Comparison of ENCODE assay signal across 12 cellular contexts in the genomic region with DNA sequence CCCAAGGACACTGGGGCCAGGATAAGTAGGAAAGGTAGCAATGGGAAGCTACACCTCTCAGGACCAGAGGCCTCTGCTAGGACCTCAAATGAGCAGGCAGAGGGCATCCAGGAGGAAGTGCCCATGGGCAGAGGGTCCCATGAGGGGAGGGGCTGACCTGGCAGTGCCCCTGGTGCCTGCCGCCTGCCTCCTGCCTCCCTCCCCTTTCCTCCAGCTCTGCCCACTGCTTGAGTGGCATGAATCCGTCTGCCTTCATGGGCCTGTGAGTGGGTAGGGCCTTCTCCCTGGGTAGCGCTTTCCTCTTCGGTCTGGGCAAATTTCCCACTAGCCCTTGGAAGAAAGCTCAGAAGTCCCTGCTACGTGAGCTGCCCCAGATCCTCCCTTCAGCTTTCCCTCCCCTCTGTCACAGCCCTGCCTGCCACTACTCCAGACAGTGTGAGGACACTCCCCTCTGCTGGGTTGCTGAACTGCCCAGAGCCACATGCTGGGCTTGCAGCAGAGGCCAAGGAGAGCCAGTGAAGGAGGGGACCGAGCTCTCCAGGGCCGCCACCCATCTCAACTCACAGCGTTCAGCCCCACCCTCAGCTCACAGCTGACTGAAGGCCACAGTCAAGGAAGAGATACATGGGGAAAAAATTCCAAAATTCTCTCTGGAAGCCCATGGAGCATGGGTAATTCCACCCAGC.
DNase-seq lines count a peak whose midpoint lies in the region; ATAC-seq, FAIRE-seq and TF ChIP-seq lines count a peak whose summit lies in the region.
"Had no signal": no experiment of that assay in that cellular context is flagged by ENCODE, and none has a peak within 500 bp of the region (broad histone marks: within the 10 kb centered on the region; RNA-seq: fewer than 3 reads in every experiment).

No MANE protein-coding gene starts in this region.

- H3K27me3 Mint-ChIP-seq in activated T-cell treated with anti-CD3 and anti-CD28 coated beads, Interleukin-2, amount 50 U/mL, for 24 hours: no peaks in the 10 kb centered on the region
- H3K27me3 Mint-ChIP-seq: activated naive CD4-positive, alpha-beta T cell treated with anti-CD3 and anti-CD28 coated beads, Interleukin-2, amount 50 U/mL, for 24 hours; B cell had no signal

- H3K9me3 Mint-ChIP-seq in activated T-cell treated with anti-CD3 and anti-CD28 coated beads, Interleukin-2, amount 50 U/mL, for 24 hours: no peaks in the 10 kb centered on the region
- H3K9me3 Mint-ChIP-seq: activated naive CD4-positive, alpha-beta T cell treated with anti-CD3 and anti-CD28 coated beads, Interleukin-2, amount 50 U/mL, for 24 hours had no signal

- FAIRE-seq in GM12891 (lab: Jason Lieb, UNC): no peak

- no peaks in the 10 kb centered on the region for H3K4me1 Mint-ChIP-seq in activated T-cell treated with anti-CD3 and anti-CD28 coated beads, Interleukin-2, amount 50 U/mL, for 24 hours (ENCODE audit: low read depth)
- H3K4me1 Mint-ChIP-seq: activated naive CD4-positive, alpha-beta T cell treated with anti-CD3 and anti-CD28 coated beads, Interleukin-2, amount 50 U/mL, for 24 hours; B cell had no signal

- no peak overlapping the region for H3K4me3 Mint-ChIP-seq in activated T-cell treated with anti-CD3 and anti-CD28 coated beads, Interleukin-2, amount 50 U/mL, for 24 hours
- H3K4me3 Mint-ChIP-seq: activated naive CD4-positive, alpha-beta T cell treated with anti-CD3 and anti-CD28 coated beads, Interleukin-2, amount 50 U/mL, for 24 hours; B cell had no signal

- ATAC-seq in left lobe of liver: peak; percentile 39

- peak; percentile 6 for DNase-seq in activated T-cell treated with anti-CD3 and anti-CD28 coated beads, Interleukin-2, amount 50 U/mL, for 24 hours
- DNase-seq in activated T-cell treated with anti-CD3 and anti-CD28 coated beads for 4 hours (no peak), astrocyte of the hippocampus (ENCODE audit: low read depth, low spot score) (peak; percentile 53), left lobe of liver (ENCODE audit: low spot score) (peak; percentile 38), ureter (ENCODE audit: low spot score) (peak; percentile 38), KG1 (lab: John Stamatoyannopoulos, UW) (no peak), GM12891 (ENCODE audit: insufficient read length, low spot score) (no peak)
- no peak for DNase-seq in stimulated activated naive CD4-positive, alpha-beta T cell treated with Interleukin-2 at 50 U/mL for 16 hours (lab: John Stamatoyannopoulos, UW)
- DNase-seq: GOT3, MM.1S had no signal

- no peak for TF ChIP-seq POLR2A in GM12891 (IDR thresholded peaks at IDR 0.05; ENCODE audit: low read depth, low read length)

- no peak overlapping the region for H3K27ac Mint-ChIP-seq in activated T-cell treated with anti-CD3 and anti-CD28 coated beads, Interleukin-2, amount 50 U/mL, for 24 hours
- H3K27ac Mint-ChIP-seq: activated naive CD4-positive, alpha-beta T cell treated with anti-CD3 and anti-CD28 coated beads, Interleukin-2, amount 50 U/mL, for 24 hours; B cell had no signal

- H3K36me3 Mint-ChIP-seq in activated T-cell treated with anti-CD3 and anti-CD28 coated beads, Interleukin-2, amount 50 U/mL, for 24 hours (ENCODE audit: low read depth): no peaks in the 10 kb centered on the region
- H3K36me3 Mint-ChIP-seq: activated naive CD4-positive, alpha-beta T cell treated with anti-CD3 and anti-CD28 coated beads, Interleukin-2, amount 50 U/mL, for 24 hours had no signal

TF ChIP-seq in GM12891, 5 proteins besides CTCF, POLR2A, EP300 and RAD21:
- TF ChIP-seq PAX5 (IDR thresholded peaks at IDR 0.05; ENCODE audit: insufficient read depth, low read length, severe bottlenecking): no peak
- no peak for TF ChIP-seq SPI1 (IDR thresholded peaks at IDR 0.05; ENCODE audit: low read depth, low read length)
- no peak for TF ChIP-seq POU2F2 (IDR thresholded peaks at IDR 0.05; ENCODE audit: low read depth, low read length)
- TF ChIP-seq POLR2AphosphoS5 (IDR thresholded peaks at IDR 0.05; ENCODE audit: low read depth, low read length): no peak
- no peak for TF ChIP-seq TAF1 (IDR thresholded peaks at IDR 0.05; ENCODE audit: low read depth, low read length)

Comparison
In these comparisons a context has a peak if more than half of its experiments do, and no peak if none do; other contexts are left out.
1. DNase-seq: peak in activated T-cell treated with anti-CD3 and anti-CD28 coated beads, Interleukin-2, amount 50 U/mL, for 24 hours (single experiment), astrocyte of the hippocampus (single experiment), left lobe of liver (single experiment) and ureter (single experiment); none in activated T-cell treated with anti-CD3 and anti-CD28 coated beads for 4 hours (single experiment), KG1 (single experiment), stimulated activated naive CD4-positive, alpha-beta T cell treated with Interleukin-2 at 50 U/mL for 16 hours (single experiment) and GM12891 (single experiment).